In the genomic region with DNA sequence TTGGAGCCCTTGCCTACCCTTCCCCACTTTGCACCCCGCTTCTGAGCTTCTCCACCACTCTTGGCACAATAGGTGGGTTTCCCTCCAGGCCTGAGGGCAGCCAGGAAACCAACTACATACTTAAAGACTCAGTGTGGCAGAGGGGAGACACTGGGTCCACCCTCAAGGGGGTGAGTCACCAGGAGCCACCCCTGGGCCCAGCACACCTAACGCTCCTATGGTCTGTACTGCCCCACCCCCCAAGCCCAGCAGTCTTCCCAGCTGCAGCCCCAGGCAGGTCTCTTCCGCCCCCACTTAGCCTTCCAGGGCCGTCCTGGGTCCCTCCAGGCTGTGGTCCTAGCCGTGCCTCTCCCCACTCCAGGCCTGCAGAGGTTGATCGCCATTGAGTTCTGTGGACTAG, we compare ENCODE assay signal across 15 cellular contexts. TPM values are rescaled to one million over a fixed set of nuclear protein-coding genes. Genes with fewer than 3 reads are reported as not detected.
DNase-seq lines count a peak whose midpoint lies in the region; ATAC-seq, FAIRE-seq and TF ChIP-seq lines count a peak whose summit lies in the region.
"Had no signal": no experiment of that assay in that cellular context is flagged by ENCODE, and none has a peak within 500 bp of the region (broad histone marks: within the 10 kb centered on the region; RNA-seq: fewer than 3 reads in every experiment).

No MANE protein-coding gene starts in this region.

- no peak overlapping the region; the same call in 1 of the 2 replicates for H3K18ac ChIP-seq in H1 (ENCODE audit: extremely low read depth, low read length)

- no peaks in the 10 kb centered on the region for H4K20me1 ChIP-seq in H1 (replicated peaks in 1 of 2; ENCODE audit: control insufficient read depth in 1 of 2, insufficient read depth in 2 of 2, low read length in 2 of 2)

- H2BK12ac ChIP-seq in H1 (ENCODE audit: low read depth, low read length), result 0 out of 2 replicates have a peak overlapping the region, but pooled peaks have one; percentile 9

- H3K14ac ChIP-seq in H1 (ENCODE audit: insufficient read length), result no peak overlapping the region

- no peaks in the 10 kb centered on the region for H3K79me1 ChIP-seq in H1 (ENCODE audit: low read depth, low read length)

- H3K79me2 ChIP-seq in H1 (ENCODE audit: control insufficient read depth in 1 of 2, insufficient read depth in 2 of 2, low read length in 2 of 2), result no peaks in the 10 kb centered on the region

- ATAC-seq in RWPE2 (ENCODE audit: low read depth) (no peak), mucosa of descending colon (no peak), GM18517 (IDR thresholded peaks at IDR 0.05; ENCODE audit: unreplicated experiment) (no peak)
- ATAC-seq in stimulated activated memory B cell treated with anti-CD40 and anti-IgM and Interleukin-4, amounts not matched to agents 10 μg/mL and 1 μg/mL and 100 μg/mL, for 72 hours, result no peak

- peaks cover 51% of the 10 kb centered on the region for H3K4me1 Mint-ChIP-seq in activated CD4-positive, alpha-beta T cell treated with anti-CD3 and anti-CD28 coated beads, Interleukin-2, amount 10 ng/mL, durations not matched to agents 7 days and 5 days
- peaks cover 68% of the 10 kb centered on the region for H3K4me1 Mint-ChIP-seq in stimulated activated memory B cell treated with anti-CD40 and anti-IgM and Interleukin-4, amounts not matched to agents 10 μg/mL and 1 μg/mL and 100 μg/mL, for 72 hours

- intact Hi-C loops in mucosa of descending colon (cut with DNase I, micrococcal nuclease), result no loop called here

- H3K9ac ChIP-seq in H1 (replicated peaks in 1 of 4; ENCODE audit: extremely low read depth in 1 of 4, low read depth in 3 of 4, low read length in 3 of 4), result no peak overlapping the region

- H3K56ac ChIP-seq in H1 (replicated peaks; ENCODE audit: insufficient read length, low read depth, low read length), result no peak overlapping the region

- H3K4ac ChIP-seq in H1 (replicated peaks; ENCODE audit: insufficient read length, low read depth, low read length), result no peak overlapping the region

- H3K36me3 ChIP-seq in RWPE2 (ENCODE audit: low read depth), result no peaks in the 10 kb centered on the region
- no peaks in the 10 kb centered on the region for H3K36me3 ChIP-seq in H1 (ENCODE audit: control insufficient read depth in 2 of 4, insufficient read depth in 4 of 4, low read length in 3 of 4)
- H3K36me3 ChIP-seq in mucosa of descending colon (ENCODE audit: low read depth), result no peaks in the 10 kb centered on the region

- no peak for DNase-seq in activated CD4-positive, alpha-beta T cell treated with anti-CD3 and anti-CD28 coated beads, Interleukin-2, amount 10 ng/mL, durations not matched to agents 7 days and 5 days
- no peak for DNase-seq in activated CD4-positive, alpha-beta T cell treated with anti-CD3 and anti-CD28 coated beads for 4 hours
- DNase-seq in RWPE2 (ENCODE audit: low spot score), result peak; percentile 34
- no peak for DNase-seq in H1 (ENCODE audit: low read depth in 1 of 2, low spot score in 2 of 2)
- no peak for DNase-seq in NCI-H2029 (lab: John Stamatoyannopoulos, UW)
- no peak for DNase-seq in mucosa of descending colon
- DNase-seq: NCI-H1092, NCI-H2227 treated with DMSO at 0.1 percent for 48 hours, occipital lobe had no signal

- 0 out of 2 replicates have a peak overlapping the region, but pooled peaks have one; percentile 46 for H2BK15ac ChIP-seq in H1 (ENCODE audit: low read length)

- no peaks in the 10 kb centered on the region for H3K9me3 ChIP-seq in RWPE2 (ENCODE audit: severe bottlenecking)
- no peaks in the 10 kb centered on the region for H3K9me3 ChIP-seq in H1 (ENCODE audit: insufficient read depth in 2 of 2, low read depth in 1 of 2, low read length in 1 of 2)
- H3K9me3 ChIP-seq in mucosa of descending colon, result no peaks in the 10 kb centered on the region

- CTCF ChIA-PET in activated CD4-positive, alpha-beta T cell treated with anti-CD3 and anti-CD28 coated beads, Interleukin-2, amount 10 ng/mL, durations not matched to agents 7 days and 5 days (lab: Charles Lee), result interaction anchor here (1.0 to 3.3 kb wide), 8 partner anchors 10 to 134 kb away, joined by 3 to 26 read pairs (median 4); no protein-coding TSS in a partner anchor
- CTCF ChIA-PET in H1 (lab: Charles Lee; ENCODE audit: partially characterized antibody), result interaction anchor here (0.6 to 11.7 kb wide), 13 partner anchors 9 to 243 kb away, joined by 3 to 173 read pairs (median 4); no protein-coding TSS in a partner anchor

- no peak overlapping the region; the same call in 1 of the 2 replicates for H4K8ac ChIP-seq in H1 (ENCODE audit: extremely low read depth, insufficient read depth, low read length)

- no peak overlapping the region for H2AK5ac ChIP-seq in H1 (ENCODE audit: low read depth, low read length)

- no peak overlapping the region for H4K91ac ChIP-seq in H1 (replicated peaks; ENCODE audit: insufficient read length, low read length)

- H3K4me3 Mint-ChIP-seq in activated CD4-positive, alpha-beta T cell treated with anti-CD3 and anti-CD28 coated beads, Interleukin-2, amount 10 ng/mL, durations not matched to agents 7 days and 5 days, result no peak overlapping the region
- H3K4me3 Mint-ChIP-seq in stimulated activated memory B cell treated with anti-CD40 and anti-IgM and Interleukin-4, amounts not matched to agents 10 μg/mL and 1 μg/mL and 100 μg/mL, for 72 hours, result no peak overlapping the region

- H3K23ac ChIP-seq in H1 (ENCODE audit: insufficient read length), result no peak overlapping the region

- 77% methylated on average over 6 of the region's 6 CpGs; no CpG with 5 or more reads in 1 of the 2 experiments for WGBS in H1 (ENCODE audit: extremely low coverage in 1 of 2, insufficient coverage in 1 of 2, insufficient read length in 1 of 2, insufficient replicate concordance in 2 of 2, low coverage in 1 of 2, low lambda C conversion rate in 2 of 2, missing lambda C conversion rate in 1 of 2), 2 experiments

- H3K27me3 Mint-ChIP-seq in activated CD4-positive, alpha-beta T cell treated with anti-CD3 and anti-CD28 coated beads, Interleukin-2, amount 10 ng/mL, durations not matched to agents 7 days and 5 days, result peaks cover 6% of the 10 kb centered on the region
- H3K27me3 Mint-ChIP-seq in stimulated activated memory B cell treated with anti-CD40 and anti-IgM and Interleukin-4, amounts not matched to agents 10 μg/mL and 1 μg/mL and 100 μg/mL, for 72 hours, result no peaks in the 10 kb centered on the region
- H3K27me3 Mint-ChIP-seq: IgD-negative memory B cell had no signal

- no peak for TF ChIP-seq EP300 in H1 (IDR thresholded peaks at IDR 0.05; ENCODE audit: borderline replicate concordance in 1 of 2, low read depth in 2 of 2, low read length in 2 of 2)

- no peak overlapping the region for H2BK20ac ChIP-seq in H1 (ENCODE audit: low read length)

- peaks cover 2% of the 10 kb centered on the region; the same call in 1 of the 2 replicates for H3K23me2 ChIP-seq in H1 (ENCODE audit: low read depth, low read length)

- no peaks in the 10 kb centered on the region for H3K9me3 Mint-ChIP-seq in activated CD4-positive, alpha-beta T cell treated with anti-CD3 and anti-CD28 coated beads, Interleukin-2, amount 10 ng/mL, durations not matched to agents 7 days and 5 days
- no peaks in the 10 kb centered on the region for H3K9me3 Mint-ChIP-seq in stimulated activated memory B cell treated with anti-CD40 and anti-IgM and Interleukin-4, amounts not matched to agents 10 μg/mL and 1 μg/mL and 100 μg/mL, for 72 hours
- H3K9me3 Mint-ChIP-seq: IgD-negative memory B cell had no signal

- H3K27ac ChIP-seq in RWPE2 (ENCODE audit: poor library complexity, severe bottlenecking), result no peak overlapping the region
- H3K27ac ChIP-seq in H1 (ENCODE audit: low read depth, low read length), result no peak overlapping the region

- H3K36me3 Mint-ChIP-seq in activated CD4-positive, alpha-beta T cell treated with anti-CD3 and anti-CD28 coated beads, Interleukin-2, amount 10 ng/mL, durations not matched to agents 7 days and 5 days (ENCODE audit: low read depth), result no peaks in the 10 kb centered on the region
- no peaks in the 10 kb centered on the region for H3K36me3 Mint-ChIP-seq in stimulated activated memory B cell treated with anti-CD40 and anti-IgM and Interleukin-4, amounts not matched to agents 10 μg/mL and 1 μg/mL and 100 μg/mL, for 72 hours

- H3K27me3 ChIP-seq in RWPE2 (ENCODE audit: insufficient read depth, poor library complexity, severe bottlenecking), result no peaks in the 10 kb centered on the region
- H3K27me3 ChIP-seq in H1 (replicated peaks in 1 of 4; ENCODE audit: control insufficient read depth in 3 of 4, extremely low read depth in 1 of 4, insufficient read depth in 3 of 4, low read length in 3 of 4), result no peaks in the 10 kb centered on the region; a peak in 1 of 7 replicates

- H4K5ac ChIP-seq in H1 (ENCODE audit: insufficient read length, low read depth, low read length), result no peak overlapping the region

- H2AFZ ChIP-seq in H1 (ENCODE audit: low read length), result no peak overlapping the region

- POLR2A ChIA-PET in activated CD4-positive, alpha-beta T cell treated with anti-CD3 and anti-CD28 coated beads, Interleukin-2, amount 10 ng/mL, durations not matched to agents 7 days and 5 days (lab: Charles Lee), result no interaction called here
- POLR2A ChIA-PET in H1 (lab: Charles Lee; ENCODE audit: partially characterized antibody), result interaction anchor here (1.2 kb wide), 2 partner anchors 7 to 17 kb away, joined by 3 read pairs; no protein-coding TSS in a partner anchor

- no peak overlapping the region for H3K4me2 ChIP-seq in H1 (ENCODE audit: insufficient read depth in 1 of 2, low read depth in 2 of 2, low read length in 2 of 2)

- peaks cover 7% of the 10 kb centered on the region for H3K4me1 ChIP-seq in RWPE2 (ENCODE audit: insufficient read depth, poor library complexity, severe bottlenecking)
- H3K4me1 ChIP-seq in H1 (replicated peaks in 1 of 4; ENCODE audit: control insufficient read depth in 3 of 4, insufficient read depth in 4 of 4, low read length in 3 of 4), result peaks cover 0 to 10% (median 5%) of the 10 kb centered on the region in 4 experiments; a peak in 6 of 7 replicates
- peaks cover 4% of the 10 kb centered on the region for H3K4me1 ChIP-seq in mucosa of descending colon (ENCODE audit: low read depth)

- H2BK120ac ChIP-seq in H1 (replicated peaks; ENCODE audit: low read depth, low read length), result no peak overlapping the region

- no peak for TF ChIP-seq POLR2A in H1 (IDR thresholded peaks at IDR 0.05; ENCODE audit: control extremely low read depth in 1 of 2, low read depth in 2 of 2, low read length in 2 of 2)

- FAIRE-seq in H1 (lab: Jason Lieb, UNC), result no peak

- peak overlapping the region; percentile 55 for H3K27ac Mint-ChIP-seq in activated CD4-positive, alpha-beta T cell treated with anti-CD3 and anti-CD28 coated beads, Interleukin-2, amount 10 ng/mL, durations not matched to agents 7 days and 5 days
- peak overlapping the region; percentile 95 for H3K27ac Mint-ChIP-seq in stimulated activated memory B cell treated with anti-CD40 and anti-IgM and Interleukin-4, amounts not matched to agents 10 μg/mL and 1 μg/mL and 100 μg/mL, for 72 hours
- H3K27ac Mint-ChIP-seq: IgD-negative memory B cell had no signal

- no peak for TF ChIP-seq RAD21 in H1 (IDR thresholded peaks at IDR 0.05 in 1 of 2, conservative IDR thresholded peaks at IDR 0.05 in 1 of 2; ENCODE audit: low read depth in 2 of 2, low read length in 2 of 2)

- no peak overlapping the region for H3K4me3 ChIP-seq in RWPE2 (ENCODE audit: severe bottlenecking)
- no peak overlapping the region for H3K4me3 ChIP-seq in H1 (ENCODE audit: extremely low read depth in 1 of 4, insufficient read depth in 2 of 4, low read depth in 3 of 4, low read length in 4 of 4)
- no peak overlapping the region for H3K4me3 ChIP-seq in mucosa of descending colon

- TF ChIP-seq CTCF in RWPE2 (IDR thresholded peaks at IDR 0.05; ENCODE audit: poor library complexity, severe bottlenecking) (no peak), H1 (IDR thresholded peaks at IDR 0.05; ENCODE audit: control extremely low read depth in 1 of 3, insufficient read depth in 1 of 3, low read depth in 1 of 3, low read length in 3 of 3) (no peak), mucosa of descending colon (IDR thresholded peaks at IDR 0.05) (no peak)

- H2BK5ac ChIP-seq in H1 (ENCODE audit: low read depth, low read length), result no peak overlapping the region

RNA-seq across cellular contexts. Expression of a gene that starts 3.2 kb away (rescaled TPM):
- total RNA-seq in activated CD4-positive, alpha-beta T cell treated with anti-CD3 and anti-CD28 coated beads, Interleukin-2, amount 10 ng/mL, durations not matched to agents 7 days and 5 days, result 1 to 10 TPM; 1.4 to 1.5 TPM
- 0.29 and 0.61 TPM in 2 replicates for total RNA-seq in H1 (2021; fragmentation: NEBNext Ultra II Directional; extraction: Animal tissue kit (Norgen Biotek cat#: 25700))
- polyA plus RNA-seq in H1 (2011; rRNA removed), result 0.79 and 1.0 TPM in 2 replicates
- polyA plus RNA-seq in H1 (2011; cell fraction: cytosol; rRNA removed), result 0.88 TPM
- polyA plus RNA-seq in H1 (2011; cell fraction: nucleus; rRNA removed), result 1.5 TPM
- polyA plus RNA-seq in H1 (2012, experiment 1 of 2), result 0.26 to 0.66 TPM (median 0.36 TPM) in 4 replicates
- polyA plus RNA-seq in H1 (2012, experiment 2 of 2), result 0.52 TPM
- 0.32 TPM for polyA plus RNA-seq in H1 (2013, experiment 1 of 2)
- polyA plus RNA-seq in H1 (2013, experiment 2 of 2), result 0.40 TPM
- 0.54 and 0.98 TPM in 2 replicates for polyA minus RNA-seq in H1 (2011; rRNA and poly(A)+ RNA removed)
- 0.73 TPM for polyA minus RNA-seq in H1 (2011; cell fraction: cytosol; rRNA and poly(A)+ RNA removed)
- polyA minus RNA-seq in H1 (2011; cell fraction: nucleus; rRNA and poly(A)+ RNA removed), result 1.3 TPM
- 1 to 10 TPM in 1 of 3 donors, under 1 TPM in 2; 0.32 to 1.9 (median 0.72) TPM for total RNA-seq in mucosa of descending colon
- total RNA-seq: A673, lung microvascular endothelial cell had no signal

RNA-seq across cellular contexts. Expression of a gene that starts 53.8 kb away (rescaled TPM):
- 100 to 1,000 TPM; 161 to 187 TPM for total RNA-seq in activated CD4-positive, alpha-beta T cell treated with anti-CD3 and anti-CD28 coated beads, Interleukin-2, amount 10 ng/mL, durations not matched to agents 7 days and 5 days
- total RNA-seq in H1 (2021; fragmentation: NEBNext Ultra II Directional; extraction: Animal tissue kit (Norgen Biotek cat#: 25700)), result 0.11 and 0.31 TPM in 2 replicates
- polyA plus RNA-seq in H1 (2011; rRNA removed), result 0.05 and 0.16 TPM in 2 replicates
- 0.06 TPM for polyA plus RNA-seq in H1 (2011; cell fraction: cytosol; rRNA removed)
- polyA plus RNA-seq in H1 (2011; cell fraction: nucleus; rRNA removed), result 0.66 TPM
- polyA plus RNA-seq in H1 (2012, experiment 1 of 2), result 0.05 TPM in 1 of 4 replicates, not detected in the others
- polyA plus RNA-seq in H1 (2012, experiment 2 of 2), result 0.09 TPM
- 0.14 TPM for polyA plus RNA-seq in H1 (2013, experiment 1 of 2)
- polyA plus RNA-seq in H1 (2013, experiment 2 of 2), result 0.15 TPM
- polyA minus RNA-seq in H1 (2011; rRNA and poly(A)+ RNA removed), result 0.09 TPM in 1 of 2 replicates, not detected in the other
- polyA minus RNA-seq in H1 (2011; cell fraction: cytosol; rRNA and poly(A)+ RNA removed), result not detected
- 0.40 TPM for polyA minus RNA-seq in H1 (2011; cell fraction: nucleus; rRNA and poly(A)+ RNA removed)
- total RNA-seq in mucosa of descending colon, result 10 to 100 TPM in 2 of 3 donors, 1 to 10 TPM in 1; 9.3 to 25.9 (median 12.5) TPM
- total RNA-seq: A673, lung microvascular endothelial cell had no signal

RNA-seq across cellular contexts. Expression of a gene that starts 56.0 kb away (rescaled TPM):
- not detected for total RNA-seq in activated CD4-positive, alpha-beta T cell treated with anti-CD3 and anti-CD28 coated beads, Interleukin-2, amount 10 ng/mL, durations not matched to agents 7 days and 5 days
- 44.6 and 50.0 TPM in 2 replicates for total RNA-seq in H1 (2021; fragmentation: NEBNext Ultra II Directional; extraction: Animal tissue kit (Norgen Biotek cat#: 25700))
- polyA plus RNA-seq in H1 (2011; rRNA removed), result 117 and 151 TPM in 2 replicates
- polyA plus RNA-seq in H1 (2011; cell fraction: cytosol; rRNA removed), result 117 TPM
- 137 TPM for polyA plus RNA-seq in H1 (2011; cell fraction: nucleus; rRNA removed)
- polyA plus RNA-seq in H1 (2012, experiment 1 of 2), result 45.7 to 68.5 TPM (median 67.3 TPM) in 4 replicates
- 67.1 TPM for polyA plus RNA-seq in H1 (2012, experiment 2 of 2)
- 51.8 TPM for polyA plus RNA-seq in H1 (2013, experiment 1 of 2)
- 57.8 TPM for polyA plus RNA-seq in H1 (2013, experiment 2 of 2)
- 64.2 and 70.4 TPM in 2 replicates for polyA minus RNA-seq in H1 (2011; rRNA and poly(A)+ RNA removed)
- polyA minus RNA-seq in H1 (2011; cell fraction: cytosol; rRNA and poly(A)+ RNA removed), result 17.0 TPM
- polyA minus RNA-seq in H1 (2011; cell fraction: nucleus; rRNA and poly(A)+ RNA removed), result 34.0 TPM
- total RNA-seq in mucosa of descending colon, result 100 to 1,000 TPM in 1 of 3 donors, 10 to 100 TPM in 2; 10.2 to 246 (median 15.9) TPM
- total RNA-seq: OCI-LY7 had no signal
- polyA plus RNA-seq: IgD-negative memory B cell had no signal

Comparison
In these comparisons a context has a peak if more than half of its experiments do, and no peak if none do; other contexts are left out.
1. RNA of a gene that starts 56.0 kb away (total RNA-seq): 44.6 to 50.0 TPM in H1 and 10.2 to 246 TPM in mucosa of descending colon; not detected in activated CD4-positive, alpha-beta T cell treated with anti-CD3 and anti-CD28 coated beads, Interleukin-2, amount 10 ng/mL, durations not matched to agents 7 days and 5 days; every median in the first group is over 10 times any median in the second.